In the genomic region with DNA sequence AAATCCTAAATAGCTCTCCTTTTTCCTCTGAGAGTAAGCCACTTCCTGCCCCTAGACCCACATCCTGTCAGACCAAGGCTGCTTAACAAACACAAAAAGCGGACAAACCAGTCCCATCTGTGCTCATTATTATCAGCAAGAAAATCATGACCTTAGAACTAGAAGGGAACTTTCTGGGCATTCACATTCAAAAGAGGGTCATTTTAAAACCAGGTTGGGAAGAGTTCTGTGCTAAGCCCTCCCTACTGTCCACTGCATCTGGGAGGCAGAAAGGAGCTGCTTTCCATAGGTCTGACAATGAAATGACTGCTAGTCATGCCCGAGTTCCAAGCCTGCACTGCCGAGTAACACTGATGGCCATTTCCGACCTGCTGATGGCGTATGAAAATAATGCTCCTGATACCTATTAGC, we compare ENCODE assay signal across 9 cellular contexts. TPM values are rescaled to one million over a fixed set of nuclear protein-coding genes. Genes with fewer than 3 reads are reported as not detected.
DNase-seq lines count a peak whose midpoint lies in the region; ATAC-seq, FAIRE-seq and TF ChIP-seq lines count a peak whose summit lies in the region.
"Had no signal": no experiment of that assay in that cellular context is flagged by ENCODE, and none has a peak within 500 bp of the region (broad histone marks: within the 10 kb centered on the region; RNA-seq: fewer than 3 reads in every experiment).

No MANE protein-coding gene starts in this region.

- H3K27me3 Mint-ChIP-seq in activated B cell treated with CpG ODN at 0.5 μM for 24 hours (no peaks in the 10 kb centered on the region), type B pancreatic cell (no peaks in the 10 kb centered on the region)

- no peaks in the 10 kb centered on the region for H3K27me3 ChIP-seq in iPS-20b (ENCODE audit: insufficient read depth, low read length)

- peak; percentile 48 for DNase-seq in EL
- DNase-seq in activated B cell treated with CpG ODN at 0.5 μM for 24 hours = no peak
- no peak for DNase-seq in type B pancreatic cell (ENCODE audit: extremely low spot score, unreplicated experiment)
- DNase-seq in frontal cortex (ENCODE audit: low spot score in 2 of 2) = no peak
- no peak for DNase-seq in SHP77 (lab: John Stamatoyannopoulos, UW)

- peak overlapping the region; percentile 82 for H3K27ac Mint-ChIP-seq in activated B cell treated with CpG ODN at 0.5 μM for 24 hours
- H3K27ac Mint-ChIP-seq in type B pancreatic cell = peak overlapping the region; percentile 79

- CTCF ChIA-PET in activated B cell treated with CpG ODN at 0.5 μM for 24 hours (lab: Charles Lee) = interaction anchor here (0.7 to 1.2 kb wide), 3 partner anchors 10 to 65 kb away, joined by 3 read pairs; no protein-coding TSS in a partner anchor

- H3K36me3 ChIP-seq in iPS-20b (ENCODE audit: insufficient read depth, low read depth, low read length) = peaks cover 51% of the 10 kb centered on the region

- TF ChIP-seq CTCF in activated B cell treated with CpG ODN at 0.5 μM for 24 hours (IDR thresholded peaks at IDR 0.05) = no peak
- no peak for TF ChIP-seq CTCF in type B pancreatic cell (conservative IDR thresholded peaks at IDR 0.05)

- H3K9ac ChIP-seq in iPS-20b (ENCODE audit: low read depth, low read length) = 0 out of 2 replicates have a peak overlapping the region, but pooled peaks have one; percentile 9

- peak overlapping the region; percentile 78 for H3K4me3 Mint-ChIP-seq in activated B cell treated with CpG ODN at 0.5 μM for 24 hours
- peak overlapping the region; percentile 57 for H3K4me3 Mint-ChIP-seq in type B pancreatic cell

- no peak overlapping the region for H3K27ac ChIP-seq in iPS-20b (ENCODE audit: low read length)

- no peaks in the 10 kb centered on the region for H3K9me3 ChIP-seq in iPS-20b (ENCODE audit: insufficient read depth, low read depth, low read length)

- no peak for FAIRE-seq in frontal cortex (lab: Jason Lieb, UNC)
- FAIRE-seq: TTC549 had no signal

- intact Hi-C loops in activated B cell treated with CpG ODN at 0.5 μM for 24 hours (cut with micrococcal nuclease) = loop anchor here (1.0 to 5.0 kb wide), 3 partner anchors 8 to 324 kb away; partner anchors contain the start of gene EZR

- H3K4me3 ChIP-seq in iPS-20b (ENCODE audit: low read length) = no peak overlapping the region

- POLR2A ChIA-PET in activated B cell treated with CpG ODN at 0.5 μM for 24 hours (lab: Charles Lee) = interaction anchor here (0.5 to 2.2 kb wide), 24 partner anchors 8 to 241 kb away, joined by 3 to 22 read pairs (median 4); partner anchors contain the start of genes EZR, RSPH3 and TAGAP

- ATAC-seq in GM19438 (IDR thresholded peaks at IDR 0.05; ENCODE audit: low read depth, unreplicated experiment) = peak; percentile 63
- peak; percentile 40 for ATAC-seq in HG03575 (IDR thresholded peaks at IDR 0.05; ENCODE audit: extremely low read depth, insufficient number of reproducible peaks, low FRiP score, unreplicated experiment)
- ATAC-seq in activated B cell treated with CpG ODN at 0.5 μM for 24 hours (ENCODE audit: low read depth) = peak; percentile 65

- peaks cover 87% of the 10 kb centered on the region for H3K36me3 Mint-ChIP-seq in activated B cell treated with CpG ODN at 0.5 μM for 24 hours (ENCODE audit: low read depth)
- peaks cover 32% of the 10 kb centered on the region for H3K36me3 Mint-ChIP-seq in type B pancreatic cell

- H3K4me1 ChIP-seq in iPS-20b (ENCODE audit: insufficient read depth, low read length) = peaks cover 44% of the 10 kb centered on the region

- H3K4me1 Mint-ChIP-seq in activated B cell treated with CpG ODN at 0.5 μM for 24 hours (peaks cover 95% of the 10 kb centered on the region), type B pancreatic cell (ENCODE audit: unreplicated experiment) (peaks cover 56% of the 10 kb centered on the region)

- H3K9me3 Mint-ChIP-seq in activated B cell treated with CpG ODN at 0.5 μM for 24 hours (no peaks in the 10 kb centered on the region), type B pancreatic cell (no peaks in the 10 kb centered on the region)

RNA-seq across cellular contexts. Expression of gene EZR, which starts 15.4 kb away (rescaled TPM):
- total RNA-seq in activated B cell treated with CpG ODN at 0.5 μM for 24 hours (488 and 489 TPM in 2 replicates), type B pancreatic cell (ENCODE audit: low replicate concordance) (166 and 349 TPM in 2 replicates), frontal cortex (114 TPM)
